ENCODE assay signal across 23 cellular contexts in the genomic region with DNA sequence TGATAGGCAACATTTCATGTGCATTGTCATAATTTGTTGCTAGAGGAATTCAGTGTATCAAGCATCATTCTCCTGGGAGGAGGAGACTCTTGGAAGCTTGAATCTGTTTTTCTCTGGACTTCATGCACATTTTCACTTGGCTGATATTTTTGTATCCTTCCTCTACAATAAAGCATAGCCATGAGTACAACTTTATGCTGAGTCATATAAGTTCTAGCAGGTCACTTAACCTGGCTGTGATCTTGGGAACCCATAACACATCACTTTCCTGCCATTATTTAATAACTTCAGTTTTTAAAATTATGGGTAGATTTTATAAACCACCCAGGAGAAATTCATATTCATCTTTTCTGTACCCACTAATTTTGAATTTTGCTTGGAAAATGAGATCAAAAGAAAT.
A peak's percentile ranks its signal among the peaks of the same experiment; 100 is the strongest.
DNase-seq lines count a peak whose midpoint lies in the region; ATAC-seq, FAIRE-seq and TF ChIP-seq lines count a peak whose summit lies in the region.
"Had no signal": no experiment of that assay in that cellular context is flagged by ENCODE, and none has a peak within 500 bp of the region (broad histone marks: within the 10 kb centered on the region; RNA-seq: fewer than 3 reads in every experiment).

No MANE protein-coding gene starts in this region.

- H3K36me3 Mint-ChIP-seq in GM23338 (ENCODE audit: low read depth) (peaks cover 17% of the 10 kb centered on the region), astrocyte (ENCODE audit: low read depth, unreplicated experiment) (peaks cover 1% of the 10 kb centered on the region)
- H3K36me3 Mint-ChIP-seq: CD14-positive monocyte; CD4-positive, alpha-beta memory T cell had no signal

- intact Hi-C loops in HepG2 (cut with micrococcal nuclease; ENCODE audit: unreplicated experiment), result loop anchor here (5.0 kb wide), 1 partner anchor 257 kb away; no protein-coding TSS in a partner anchor
- intact Hi-C loops in right lobe of liver (cut with DNase I), result no loop called here
- intact Hi-C loops in left lung (cut with DNase I), result no loop called here

- H3K9ac ChIP-seq in HepG2 (ENCODE audit: insufficient read depth, low read depth, low read length) (no peak overlapping the region), astrocyte (ENCODE audit: low read length) (no peak overlapping the region)
- H3K9ac ChIP-seq: BLaER1 had no signal

- no peak for TF ChIP-seq CTCF in HepG2 (CRISPR knock-in tag; IDR thresholded peaks at IDR 0.05)
- TF ChIP-seq CTCF in right lobe of liver (IDR thresholded peaks at IDR 0.05), result no peak
- TF ChIP-seq CTCF in GM23338 (conservative IDR thresholded peaks at IDR 0.05; ENCODE audit: low read depth in 2 of 2), result no peak
- TF ChIP-seq CTCF in astrocyte (IDR thresholded peaks at IDR 0.05; ENCODE audit: insufficient read depth, low read depth, low read length), result no peak
- TF ChIP-seq CTCF in left lung (IDR thresholded peaks at IDR 0.05), result no peak

- H4K20me1 ChIP-seq in HepG2 (ENCODE audit: insufficient read depth, low read length), result no peaks in the 10 kb centered on the region
- H4K20me1 ChIP-seq in GM23338 (replicated peaks; ENCODE audit: insufficient read depth), result no peaks in the 10 kb centered on the region
- no peaks in the 10 kb centered on the region for H4K20me1 ChIP-seq in astrocyte (ENCODE audit: insufficient read depth, low read length)
- H4K20me1 ChIP-seq: BLaER1 had no signal

- no peaks in the 10 kb centered on the region for H3F3A ChIP-seq in GM23338 (replicated peaks; ENCODE audit: low read depth)

- CTCF ChIA-PET in HepG2 (lab: Yijun Ruan, JAX; ENCODE audit: low intra/inter-chr PET ratio, low total read pairs), result no interaction called here

- no peaks in the 10 kb centered on the region for H3K79me2 ChIP-seq in HepG2 (ENCODE audit: insufficient read depth, low read length)
- no peaks in the 10 kb centered on the region for H3K79me2 ChIP-seq in GM23338 (replicated peaks; ENCODE audit: insufficient read depth)
- no peaks in the 10 kb centered on the region for H3K79me2 ChIP-seq in astrocyte (ENCODE audit: insufficient read depth, low read length)

- BruUV-seq in HepG2 (replicated peaks; lab: Mats Ljungman, UMichigan), result no TSS peak

- no peaks in the 10 kb centered on the region for H3K9me3 ChIP-seq in HepG2 (ENCODE audit: low read length)
- no peaks in the 10 kb centered on the region for H3K9me3 ChIP-seq in right lobe of liver
- H3K9me3 ChIP-seq in astrocyte (ENCODE audit: insufficient read depth, low read depth, low read length), result no peaks in the 10 kb centered on the region
- peaks cover 0 to 12% of the 10 kb centered on the region in 2 donors for H3K9me3 ChIP-seq in left lung
- H3K9me3 ChIP-seq: BE2C had no signal

- ATAC-seq in HepG2 (no peak), right lobe of liver (no peak), GM23338 (no peak), left lung (no peak), GM21825 (IDR thresholded peaks at IDR 0.05; ENCODE audit: unreplicated experiment) (no peak)
- ATAC-seq: GM12878 had no signal

- H3K27ac ChIP-seq in HepG2 (ENCODE audit: extremely low read length, insufficient read depth, low read length) (no peak overlapping the region), right lobe of liver (no peak overlapping the region), GM23338 (ENCODE audit: low read depth) (no peak overlapping the region), astrocyte (ENCODE audit: low read depth, low read length) (no peak overlapping the region), left lung (no peak overlapping the region)
- H3K27ac ChIP-seq: 22Rv1, BLaER1 had no signal

- DNase-seq in HepG2 (ENCODE audit: low spot score) (no peak), right lobe of liver (no peak), GM23338 (ENCODE audit: low spot score) (no peak), astrocyte (ENCODE audit: low read depth) (no peak), glomerular visceral epithelial cell (ENCODE audit: extremely low spot score) (no peak), left lung (no peak)
- DNase-seq: ACHN; BE2C; C1 segment of cervical spinal cord; CD4-positive, alpha-beta memory T cell; CD4-positive, CD25-positive, alpha-beta regulatory T cell; CD8-positive, alpha-beta memory T cell; COR-L47; DMS79 treated with DMSO at 0.1 percent for 48 hours; EL; GDM1 had no signal

- H3K36me3 ChIP-seq in HepG2 (replicated peaks in 1 of 2; ENCODE audit: control insufficient read depth in 1 of 2, insufficient read depth in 2 of 2, low read length in 2 of 2), result no peaks in the 10 kb centered on the region
- no peaks in the 10 kb centered on the region for H3K36me3 ChIP-seq in right lobe of liver
- no peaks in the 10 kb centered on the region for H3K36me3 ChIP-seq in GM23338 (ENCODE audit: insufficient read depth)
- H3K36me3 ChIP-seq in astrocyte (ENCODE audit: insufficient read depth, low read length), result no peaks in the 10 kb centered on the region
- no peaks in the 10 kb centered on the region for H3K36me3 ChIP-seq in left lung
- H3K36me3 ChIP-seq: BE2C, BLaER1 had no signal

- H3K4me1 ChIP-seq in HepG2 (ENCODE audit: insufficient read depth, low read length) (no peaks in the 10 kb centered on the region), right lobe of liver (no peaks in the 10 kb centered on the region), GM23338 (ENCODE audit: insufficient read depth) (peaks cover 17% of the 10 kb centered on the region), astrocyte (ENCODE audit: insufficient read depth, low read length) (peaks cover 5% of the 10 kb centered on the region), left lung (no peaks in the 10 kb centered on the region)
- H3K4me1 ChIP-seq: BE2C had no signal

- in situ Hi-C loops in HepG2 (cut with HindIII; ENCODE audit: extremely low pct_ligation_motif_present, low pct_unique_long_range_greater_than_20kb), result loop anchor here (10.0 kb wide), 1 partner anchor 324 kb away; no protein-coding TSS in a partner anchor

- no peak for TF ChIP-seq RAD21 in HepG2 (CRISPR knock-in tag; IDR thresholded peaks at IDR 0.05)

- no peak overlapping the region for H3K4me3 Mint-ChIP-seq in GM23338
- no peak overlapping the region for H3K4me3 Mint-ChIP-seq in astrocyte (ENCODE audit: unreplicated experiment)
- H3K4me3 Mint-ChIP-seq: CD14-positive monocyte; CD4-positive, alpha-beta memory T cell; CD4-positive, CD25-positive, alpha-beta regulatory T cell; CD8-positive, alpha-beta memory T cell had no signal

- H3K4me1 Mint-ChIP-seq in GM23338, result peaks cover 15% of the 10 kb centered on the region
- peaks cover 25% of the 10 kb centered on the region for H3K4me1 Mint-ChIP-seq in astrocyte (ENCODE audit: low read depth, unreplicated experiment)
- H3K4me1 Mint-ChIP-seq: CD14-positive monocyte had no signal

- H3K27me3 Mint-ChIP-seq in GM23338 (ENCODE audit: insufficient read depth, low read depth, poor library complexity), result no peaks in the 10 kb centered on the region
- H3K27me3 Mint-ChIP-seq in astrocyte (ENCODE audit: low read depth, unreplicated experiment), result no peaks in the 10 kb centered on the region
- H3K27me3 Mint-ChIP-seq: CD4-positive, alpha-beta memory T cell; CD4-positive, CD25-positive, alpha-beta regulatory T cell; CD8-positive, alpha-beta memory T cell had no signal

- TF ChIP-seq EP300 in HepG2 (IDR thresholded peaks at IDR 0.05; ENCODE audit: low read depth in 2 of 2, low read length in 2 of 2), result no peak
- TF ChIP-seq EP300 in HepG2 (CRISPR knock-in tag; IDR thresholded peaks at IDR 0.05; ENCODE audit: borderline replicate concordance), result no peak

- POLR2A ChIA-PET in HepG2 (lab: Yijun Ruan, JAX), result no interaction called here

- no peaks in the 10 kb centered on the region for H3K9me2 ChIP-seq in GM23338 (ENCODE audit: insufficient read depth)

- no peak overlapping the region; the same call in 1 of the 2 replicates for H3K27ac Mint-ChIP-seq in GM23338
- no peak overlapping the region for H3K27ac Mint-ChIP-seq in astrocyte (ENCODE audit: unreplicated experiment)
- H3K27ac Mint-ChIP-seq: CD14-positive monocyte; CD4-positive, alpha-beta memory T cell; CD4-positive, CD25-positive, alpha-beta regulatory T cell; CD8-positive, alpha-beta memory T cell had no signal

- H3K9me3 Mint-ChIP-seq in GM23338 (peaks cover 24% of the 10 kb centered on the region), astrocyte (ENCODE audit: unreplicated experiment) (peaks cover 15% of the 10 kb centered on the region)

- FAIRE-seq in HepG2 (lab: Jason Lieb, UNC) (no peak), astrocyte (lab: Jason Lieb, UNC) (peak; percentile 52)
- FAIRE-seq: GM12878, GM12892, GM18507 had no signal

- H3K27me3 ChIP-seq in HepG2 (ENCODE audit: control insufficient read depth in 1 of 2, insufficient read depth in 2 of 2, low read length in 2 of 2), result no peaks in the 10 kb centered on the region
- no peaks in the 10 kb centered on the region for H3K27me3 ChIP-seq in right lobe of liver
- no peaks in the 10 kb centered on the region for H3K27me3 ChIP-seq in GM23338 (ENCODE audit: insufficient read depth)
- H3K27me3 ChIP-seq in astrocyte (ENCODE audit: insufficient read depth, low read length), result no peaks in the 10 kb centered on the region
- H3K27me3 ChIP-seq in left lung, result no peaks in the 10 kb centered on the region
- H3K27me3 ChIP-seq: BE2C, BLaER1 had no signal

- TF ChIP-seq POLR2A in HepG2 (IDR thresholded peaks at IDR 0.05; ENCODE audit: insufficient read depth in 1 of 2, low read depth in 2 of 2, low read length in 2 of 2), result no peak
- no peak for TF ChIP-seq POLR2A in right lobe of liver (IDR thresholded peaks at IDR 0.05)

- H2AFZ ChIP-seq in HepG2 (ENCODE audit: low read length) (no peak overlapping the region), GM23338 (peak overlapping the region; percentile 28; the same call in 1 of the 2 replicates), astrocyte (ENCODE audit: low read depth, low read length) (no peak overlapping the region)

- no peak overlapping the region for H3K4me3 ChIP-seq in HepG2 (replicated peaks in 1 of 3; ENCODE audit: insufficient read depth in 1 of 3, low read depth in 2 of 3, low read length in 3 of 3)
- H3K4me3 ChIP-seq in right lobe of liver, result no peak overlapping the region
- H3K4me3 ChIP-seq in GM23338, result no peak overlapping the region
- no peak overlapping the region for H3K4me3 ChIP-seq in astrocyte (ENCODE audit: insufficient read depth, low read depth, low read length)
- H3K4me3 ChIP-seq in left lung, result no peak overlapping the region
- H3K4me3 ChIP-seq: BLaER1, GM12878 had no signal

- H3K4me2 ChIP-seq in HepG2 (ENCODE audit: low read depth, low read length) (no peak overlapping the region), GM23338 (no peak overlapping the region), astrocyte (ENCODE audit: low read length) (no peak overlapping the region)
- H3K4me2 ChIP-seq: BLaER1 had no signal

TF ChIP-seq in HepG2, 621 proteins besides CTCF, POLR2A, EP300 and RAD21 (continues in another document):
- TF ChIP-seq MAFK (conservative IDR thresholded peaks at IDR 0.05 in 1 of 2, IDR thresholded peaks at IDR 0.05 in 1 of 2; ENCODE audit: low read length in 2 of 2) (peak; percentile 60 to 75), GABPA (IDR thresholded peaks at IDR 0.05; ENCODE audit: low read depth, low read length) (no peak), GABPA (CRISPR knock-in tag; IDR thresholded peaks at IDR 0.05; ENCODE audit: low read depth) (no peak)

TF ChIP-seq in GM23338, 12 proteins besides CTCF, POLR2A, EP300 and RAD21 (continues in another document):
- TF ChIP-seq ZNF331 (CRISPR knock-in tag; IDR thresholded peaks at IDR 0.05; ENCODE audit: low read depth), result no peak
- no peak for TF ChIP-seq EZH2 (IDR thresholded peaks at IDR 0.05; ENCODE audit: low read depth, unreplicated experiment)
- TF ChIP-seq JUNB (IDR thresholded peaks at IDR 0.05; ENCODE audit: unreplicated experiment), result no peak
